ENCODE assay signal across 8 cellular contexts in genomic region chr19:46717716-46718143, GRCh38. TPM values are rescaled to one million over a fixed set of nuclear protein-coding genes. Genes with fewer than 3 reads are reported as not detected.
DNase-seq lines count a peak whose midpoint lies in the region; ATAC-seq lines count a peak whose summit lies in the region.

No MANE protein-coding gene starts in this region.

- intact Hi-C loops in activated CD4-positive, alpha-beta T cell treated with anti-CD3 and anti-CD28 coated beads for 36 hours (cut with DNase I, micrococcal nuclease): loop anchor here (1.0 to 10.0 kb wide), 10 partner anchors 13 to 627 kb away; partner anchors contain the start of genes CALM3 (in 1 of the 2), CCDC9 (in 1 of the 2), DACT3 (in 1 of the 2) and DHX34 (in 1 of the 2)

- ATAC-seq in activated CD4-positive, alpha-beta T cell treated with anti-CD3 and anti-CD28 coated beads for 36 hours: peak; percentile 42
- ATAC-seq in HG02759 (IDR thresholded peaks at IDR 0.05; ENCODE audit: unreplicated experiment): no peak

- H3K4me3 ChIP-seq in iPS DF 6.9 (ENCODE audit: low read length) (peak overlapping the region; percentile 87; the same call in 1 of the 2 replicates), stomach smooth muscle (ENCODE audit: low read length in 2 of 2) (peak overlapping the region; percentile 80 to 87)

- H3K4me1 ChIP-seq in iPS DF 6.9 (ENCODE audit: control insufficient read depth, insufficient read depth, low read length) (peaks cover 1% of the 10 kb centered on the region; the same call in 1 of the 2 replicates), stomach smooth muscle (ENCODE audit: control insufficient read depth, insufficient read depth, low read length) (peaks cover 31% of the 10 kb centered on the region)

- no peak overlapping the region for H3K27ac ChIP-seq in iPS DF 6.9 (ENCODE audit: low read length)
- H3K27ac ChIP-seq in stomach smooth muscle (ENCODE audit: low read length): peak overlapping the region; percentile 70

- no CpG with 5 or more reads among the region's 9 CpGs for WGBS in iPS DF 6.9 (ENCODE audit: insufficient coverage, insufficient read length)

- H3K4me1 Mint-ChIP-seq in activated CD4-positive, alpha-beta T cell treated with anti-CD3 and anti-CD28 coated beads for 36 hours: peaks cover 35% of the 10 kb centered on the region

- peak overlapping the region; percentile 94 for H3K4me3 Mint-ChIP-seq in activated CD4-positive, alpha-beta T cell treated with anti-CD3 and anti-CD28 coated beads for 36 hours

- peaks cover 23% of the 10 kb centered on the region for H3K36me3 Mint-ChIP-seq in activated CD4-positive, alpha-beta T cell treated with anti-CD3 and anti-CD28 coated beads for 36 hours (ENCODE audit: low read depth)

- H3K9ac ChIP-seq in stomach smooth muscle (ENCODE audit: low read length in 2 of 2): peak overlapping the region; percentile 5 to 82

- no peaks in the 10 kb centered on the region for H3K9me3 Mint-ChIP-seq in activated CD4-positive, alpha-beta T cell treated with anti-CD3 and anti-CD28 coated beads for 36 hours (ENCODE audit: low read depth)

- POLR2A ChIA-PET in activated CD4-positive, alpha-beta T cell treated with anti-CD3 and anti-CD28 coated beads for 36 hours (lab: Charles Lee): no interaction called here

- DNase-seq in activated CD4-positive, alpha-beta T cell treated with anti-CD3 and anti-CD28 coated beads for 36 hours: peak; percentile 54
- DNase-seq in activated CD4-positive, alpha-beta T cell treated with anti-CD3 and anti-CD28 coated beads for 1 hour: no peak
- peak; percentile 52 for DNase-seq in activated T-cell treated with anti-CD3 and anti-CD28 coated beads, Interleukin-2, amount 50 U/mL, for 1 hour
- no peak for DNase-seq in iPS DF 6.9 (ENCODE audit: low read depth, low spot score)
- DNase-seq in iPS-NIHi7 (ENCODE audit: extremely low spot score): no peak
- no peak for DNase-seq in effector CD4-positive, alpha-beta T cell

- no peaks in the 10 kb centered on the region for H3K9me3 ChIP-seq in iPS DF 6.9 (ENCODE audit: control insufficient read depth, insufficient read depth, low read length)
- H3K9me3 ChIP-seq in stomach smooth muscle (ENCODE audit: control insufficient read depth in 2 of 2, low read length in 2 of 2): no peaks in the 10 kb centered on the region

- peaks cover 22% of the 10 kb centered on the region for H3K36me3 ChIP-seq in iPS DF 6.9 (ENCODE audit: control insufficient read depth, insufficient read depth, low read length)
- peaks cover 23% of the 10 kb centered on the region in 2 donors for H3K36me3 ChIP-seq in stomach smooth muscle (ENCODE audit: control insufficient read depth in 2 of 2, insufficient read depth in 2 of 2, low read length in 2 of 2)

- no peaks in the 10 kb centered on the region for H3K27me3 Mint-ChIP-seq in activated CD4-positive, alpha-beta T cell treated with anti-CD3 and anti-CD28 coated beads for 36 hours

- peak overlapping the region; percentile 95 for H3K27ac Mint-ChIP-seq in activated CD4-positive, alpha-beta T cell treated with anti-CD3 and anti-CD28 coated beads for 36 hours

- no peaks in the 10 kb centered on the region for H3K27me3 ChIP-seq in iPS DF 6.9 (ENCODE audit: control insufficient read depth, insufficient read depth, low read length)
- H3K27me3 ChIP-seq in stomach smooth muscle (ENCODE audit: control insufficient read depth in 1 of 2, insufficient read depth in 2 of 2, low read length in 2 of 2): no peaks in the 10 kb centered on the region

- CTCF ChIA-PET in activated CD4-positive, alpha-beta T cell treated with anti-CD3 and anti-CD28 coated beads for 36 hours (lab: Charles Lee): interaction anchor here (0.5 to 1.0 kb wide), 3 partner anchors 12 to 31 kb away, joined by 3 to 5 read pairs (median 4); no protein-coding TSS in a partner anchor

RNA-seq across cellular contexts. Expression of gene PRKD2, which starts 0.8 kb away (rescaled TPM):
- 10 to 100 TPM; 76.0 to 78.3 TPM for total RNA-seq in activated CD4-positive, alpha-beta T cell treated with anti-CD3 and anti-CD28 coated beads for 36 hours

RNA-seq across cellular contexts. Expression of gene FKRP, which starts 28.1 kb away (rescaled TPM):
- 10 to 100 TPM; 12.1 to 16.2 TPM for total RNA-seq in activated CD4-positive, alpha-beta T cell treated with anti-CD3 and anti-CD28 coated beads for 36 hours

RNA-seq across cellular contexts. Expression of gene STRN4, which starts 28.5 kb away (rescaled TPM):
- 10 to 100 TPM; 56.4 to 56.8 TPM for total RNA-seq in activated CD4-positive, alpha-beta T cell treated with anti-CD3 and anti-CD28 coated beads for 36 hours

RNA-seq across cellular contexts. Expression of gene DACT3, which starts 56.7 kb away (rescaled TPM):
- total RNA-seq in activated CD4-positive, alpha-beta T cell treated with anti-CD3 and anti-CD28 coated beads for 36 hours: 1 to 10 TPM; 2.9 to 3.1 TPM

Comparison
In these comparisons a context has a peak if more than half of its experiments do, and no peak if none do; other contexts are left out.
1. DNase-seq: peak in activated CD4-positive, alpha-beta T cell treated with anti-CD3 and anti-CD28 coated beads for 36 hours (single experiment) and activated T-cell treated with anti-CD3 and anti-CD28 coated beads, Interleukin-2, amount 50 U/mL, for 1 hour (single experiment); none in activated CD4-positive, alpha-beta T cell treated with anti-CD3 and anti-CD28 coated beads for 1 hour (single experiment), iPS DF 6.9 (single experiment), iPS-NIHi7 (single experiment) and effector CD4-positive, alpha-beta T cell (single experiment).